In genomic region chr1:153465728-153466625, GRCh38 we compare ENCODE assay signal across 2 cellular contexts.
TF ChIP-seq lines count a peak whose summit lies in the region.

No MANE protein-coding gene starts in this region.

TF ChIP-seq in GM23338, 12 proteins besides CTCF, POLR2A, EP300 and RAD21 (continued from another document):
- TF ChIP-seq, protein P1, sequence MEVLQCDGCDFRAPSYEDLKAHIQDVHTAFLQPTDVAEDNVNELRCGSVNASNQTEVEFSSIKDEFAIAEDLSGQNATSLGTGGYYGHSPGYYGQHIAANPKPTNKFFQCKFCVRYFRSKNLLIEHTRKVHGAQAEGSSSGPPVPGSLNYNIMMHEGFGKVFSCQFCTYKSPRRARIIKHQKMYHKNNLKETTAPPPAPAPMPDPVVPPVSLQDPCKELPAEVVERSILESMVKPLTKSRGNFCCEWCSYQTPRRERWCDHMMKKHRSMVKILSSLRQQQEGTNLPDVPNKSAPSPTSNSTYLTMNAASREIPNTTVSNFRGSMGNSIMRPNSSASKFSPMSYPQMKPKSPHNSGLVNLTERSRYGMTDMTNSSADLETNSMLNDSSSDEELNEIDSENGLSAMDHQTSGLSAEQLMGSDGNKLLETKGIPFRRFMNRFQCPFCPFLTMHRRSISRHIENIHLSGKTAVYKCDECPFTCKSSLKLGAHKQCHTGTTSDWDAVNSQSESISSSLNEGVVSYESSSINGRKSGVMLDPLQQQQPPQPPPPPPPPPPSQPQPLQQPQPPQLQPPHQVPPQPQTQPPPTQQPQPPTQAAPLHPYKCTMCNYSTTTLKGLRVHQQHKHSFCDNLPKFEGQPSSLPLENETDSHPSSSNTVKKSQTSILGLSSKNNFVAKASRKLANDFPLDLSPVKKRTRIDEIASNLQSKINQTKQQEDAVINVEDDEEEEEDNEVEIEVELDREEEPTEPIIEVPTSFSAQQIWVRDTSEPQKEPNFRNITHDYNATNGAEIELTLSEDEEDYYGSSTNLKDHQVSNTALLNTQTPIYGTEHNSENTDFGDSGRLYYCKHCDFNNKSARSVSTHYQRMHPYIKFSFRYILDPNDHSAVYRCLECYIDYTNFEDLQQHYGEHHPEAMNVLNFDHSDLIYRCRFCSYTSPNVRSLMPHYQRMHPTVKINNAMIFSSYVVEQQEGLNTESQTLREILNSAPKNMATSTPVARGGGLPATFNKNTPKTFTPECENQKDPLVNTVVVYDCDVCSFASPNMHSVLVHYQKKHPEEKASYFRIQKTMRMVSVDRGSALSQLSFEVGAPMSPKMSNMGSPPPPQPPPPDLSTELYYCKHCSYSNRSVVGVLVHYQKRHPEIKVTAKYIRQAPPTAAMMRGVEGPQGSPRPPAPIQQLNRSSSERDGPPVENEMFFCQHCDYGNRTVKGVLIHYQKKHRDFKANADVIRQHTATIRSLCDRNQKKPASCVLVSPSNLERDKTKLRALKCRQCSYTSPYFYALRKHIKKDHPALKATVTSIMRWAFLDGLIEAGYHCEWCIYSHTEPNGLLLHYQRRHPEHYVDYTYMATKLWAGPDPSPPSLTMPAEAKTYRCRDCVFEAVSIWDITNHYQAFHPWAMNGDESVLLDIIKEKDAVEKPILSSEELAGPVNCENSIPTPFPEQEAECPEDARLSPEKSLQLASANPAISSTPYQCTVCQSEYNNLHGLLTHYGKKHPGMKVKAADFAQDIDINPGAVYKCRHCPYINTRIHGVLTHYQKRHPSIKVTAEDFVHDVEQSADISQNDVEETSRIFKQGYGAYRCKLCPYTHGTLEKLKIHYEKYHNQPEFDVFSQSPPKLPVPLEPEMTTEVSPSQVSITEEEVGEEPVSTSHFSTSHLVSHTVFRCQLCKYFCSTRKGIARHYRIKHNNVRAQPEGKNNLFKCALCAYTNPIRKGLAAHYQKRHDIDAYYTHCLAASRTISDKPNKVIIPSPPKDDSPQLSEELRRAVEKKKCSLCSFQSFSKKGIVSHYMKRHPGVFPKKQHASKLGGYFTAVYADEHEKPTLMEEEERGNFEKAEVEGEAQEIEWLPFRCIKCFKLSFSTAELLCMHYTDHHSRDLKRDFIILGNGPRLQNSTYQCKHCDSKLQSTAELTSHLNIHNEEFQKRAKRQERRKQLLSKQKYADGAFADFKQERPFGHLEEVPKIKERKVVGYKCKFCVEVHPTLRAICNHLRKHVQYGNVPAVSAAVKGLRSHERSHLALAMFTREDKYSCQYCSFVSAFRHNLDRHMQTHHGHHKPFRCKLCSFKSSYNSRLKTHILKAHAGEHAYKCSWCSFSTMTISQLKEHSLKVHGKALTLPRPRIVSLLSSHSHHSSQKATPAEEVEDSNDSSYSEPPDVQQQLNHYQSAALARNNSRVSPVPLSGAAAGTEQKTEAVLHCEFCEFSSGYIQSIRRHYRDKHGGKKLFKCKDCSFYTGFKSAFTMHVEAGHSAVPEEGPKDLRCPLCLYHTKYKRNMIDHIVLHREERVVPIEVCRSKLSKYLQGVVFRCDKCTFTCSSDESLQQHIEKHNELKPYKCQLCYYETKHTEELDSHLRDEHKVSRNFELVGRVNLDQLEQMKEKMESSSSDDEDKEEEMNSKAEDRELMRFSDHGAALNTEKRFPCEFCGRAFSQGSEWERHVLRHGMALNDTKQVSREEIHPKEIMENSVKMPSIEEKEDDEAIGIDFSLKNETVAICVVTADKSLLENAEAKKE (CRISPR knock-in tag; IDR thresholded peaks at IDR 0.05) = no peak
- TF ChIP-seq, protein P2, sequence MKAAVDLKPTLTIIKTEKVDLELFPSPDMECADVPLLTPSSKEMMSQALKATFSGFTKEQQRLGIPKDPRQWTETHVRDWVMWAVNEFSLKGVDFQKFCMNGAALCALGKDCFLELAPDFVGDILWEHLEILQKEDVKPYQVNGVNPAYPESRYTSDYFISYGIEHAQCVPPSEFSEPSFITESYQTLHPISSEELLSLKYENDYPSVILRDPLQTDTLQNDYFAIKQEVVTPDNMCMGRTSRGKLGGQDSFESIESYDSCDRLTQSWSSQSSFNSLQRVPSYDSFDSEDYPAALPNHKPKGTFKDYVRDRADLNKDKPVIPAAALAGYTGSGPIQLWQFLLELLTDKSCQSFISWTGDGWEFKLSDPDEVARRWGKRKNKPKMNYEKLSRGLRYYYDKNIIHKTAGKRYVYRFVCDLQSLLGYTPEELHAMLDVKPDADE (IDR thresholded peaks at IDR 0.05) = no peak

TF ChIP-seq in SK-N-SH treated with all-trans-retinoic acid at 6 μM for 48 hours, 23 proteins besides CTCF, POLR2A, EP300 and RAD21 (continued from another document):
- TF ChIP-seq PATZ1 (CRISPR knock-in tag; IDR thresholded peaks at IDR 0.05; ENCODE audit: borderline replicate concordance) (no peak), ISL1 (CRISPR knock-in tag; IDR thresholded peaks at IDR 0.05) (no peak), CSDC2 (CRISPR knock-in tag; IDR thresholded peaks at IDR 0.05) (no peak)
TF ChIP-seq in SK-N-SH treated with all-trans-retinoic acid at 6 μM for 48 hours: peak in this region for 0.
